ENCODE assay signal across 9 cellular contexts in the genomic region with DNA sequence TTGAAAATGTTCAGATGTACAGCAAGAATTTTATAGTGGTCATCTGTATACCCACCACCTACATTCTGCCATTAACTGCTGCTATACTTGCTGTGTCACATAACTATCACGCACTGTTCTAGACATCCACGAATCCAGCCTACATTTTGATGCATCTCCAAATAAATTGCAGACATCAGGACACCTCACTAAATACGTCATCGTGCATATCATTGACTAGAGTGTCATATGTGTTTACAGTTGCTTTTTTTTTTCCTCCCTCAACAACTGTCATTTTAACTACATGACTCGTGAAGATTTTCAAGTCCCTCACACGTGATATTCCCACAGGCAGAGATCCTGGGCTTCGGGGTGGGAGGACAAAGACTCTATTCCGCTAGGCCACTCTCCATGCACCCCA. TPM values are rescaled to one million over a fixed set of nuclear protein-coding genes. Genes with fewer than 3 reads are reported as not detected.
DNase-seq lines count a peak whose midpoint lies in the region; ATAC-seq and TF ChIP-seq lines count a peak whose summit lies in the region.
"Had no signal": no experiment of that assay in that cellular context is flagged by ENCODE, and none has a peak within 500 bp of the region (broad histone marks: within the 10 kb centered on the region; RNA-seq: fewer than 3 reads in every experiment).

No MANE protein-coding gene starts in this region.

- H3K9me3 ChIP-seq in AG04450 (ENCODE audit: control insufficient read depth, insufficient read depth, low read length) (no peaks in the 10 kb centered on the region; the same call in 1 of the 2 replicates), adrenal gland (replicated peaks in 1 of 3) (no peaks in the 10 kb centered on the region)

- H3K27ac ChIP-seq in AG04450 (ENCODE audit: low read depth, low read length) (no peak overlapping the region), adrenal gland (no peak overlapping the region), coronary artery (no peak overlapping the region)

- H3K4me3 Mint-ChIP-seq in HFFc6 = peak overlapping the region; percentile 96
- peak overlapping the region; percentile 97 for H3K4me3 Mint-ChIP-seq in activated naive CD8-positive, alpha-beta T cell treated with anti-CD3 and anti-CD28 coated beads, Interleukin-2, amount 10 ng/mL, durations not matched to agents 7 days and 5 days
- peak overlapping the region; percentile 83 for H3K4me3 Mint-ChIP-seq in memory B cell

- no peak for TF ChIP-seq POLR2A in adrenal gland (IDR thresholded peaks at IDR 0.05)

- no peak for ATAC-seq in activated naive CD8-positive, alpha-beta T cell treated with anti-CD3 and anti-CD28 coated beads, Interleukin-2, amount 10 ng/mL, durations not matched to agents 7 days and 5 days (ENCODE audit: low read depth)
- ATAC-seq in memory B cell (ENCODE audit: low read depth) (no peak), GM18858 (IDR thresholded peaks at IDR 0.05; ENCODE audit: unreplicated experiment) (no peak)

- H3K27ac Mint-ChIP-seq in HFFc6 (peak overlapping the region; percentile 63; the same call in 1 of the 2 replicates), memory B cell (peak overlapping the region; percentile 62)
- H3K27ac Mint-ChIP-seq in activated naive CD8-positive, alpha-beta T cell treated with anti-CD3 and anti-CD28 coated beads, Interleukin-2, amount 10 ng/mL, durations not matched to agents 7 days and 5 days = peak overlapping the region; percentile 90

- H3K27me3 Mint-ChIP-seq in HFFc6 (ENCODE audit: insufficient read depth) (peaks cover 2% of the 10 kb centered on the region; the same call in 1 of the 2 replicates), memory B cell (no peaks in the 10 kb centered on the region)
- H3K27me3 Mint-ChIP-seq in activated naive CD8-positive, alpha-beta T cell treated with anti-CD3 and anti-CD28 coated beads, Interleukin-2, amount 10 ng/mL, durations not matched to agents 7 days and 5 days = no peaks in the 10 kb centered on the region

- H3K36me3 Mint-ChIP-seq in HFFc6 (ENCODE audit: low read depth) = peaks cover 12% of the 10 kb centered on the region
- peaks cover 23% of the 10 kb centered on the region for H3K36me3 Mint-ChIP-seq in activated naive CD8-positive, alpha-beta T cell treated with anti-CD3 and anti-CD28 coated beads, Interleukin-2, amount 10 ng/mL, durations not matched to agents 7 days and 5 days
- H3K36me3 Mint-ChIP-seq in memory B cell = peaks cover 8% of the 10 kb centered on the region

- CTCF ChIA-PET in AG04450 (lab: Charles Lee) = interaction anchor here (2.0 to 2.4 kb wide), 2 partner anchors 9 to 13 kb away, joined by 7 to 26 read pairs; no protein-coding TSS in a partner anchor

- DNase-seq in AG04450 (ENCODE audit: low read depth, low spot score) = no peak
- DNase-seq in HFFc6 = no peak
- no peak for DNase-seq in activated naive CD8-positive, alpha-beta T cell treated with anti-CD3 and anti-CD28 coated beads, Interleukin-2, amount 10 ng/mL, durations not matched to agents 7 days and 5 days
- no peak for DNase-seq in memory B cell (ENCODE audit: low spot score in 2 of 2)
- no peak for DNase-seq in adrenal gland
- no peak for DNase-seq in NCI-H2196 treated with DMSO at 0.1 percent for 48 hours (lab: John Stamatoyannopoulos, UW; ENCODE audit: unreplicated experiment)
- DNase-seq in coronary artery (ENCODE audit: low spot score) = no peak
- DNase-seq: stimulated activated CD4-positive, alpha-beta T cell treated with anti-CD3 and anti-CD28 coated beads, Interleukin-12 subunit alpha, Interleukin-12 subunit beta, amount 100 ng/mL, for 4 hours had no signal

- H3K4me3 ChIP-seq in AG04450 (ENCODE audit: low read depth, low read length) (peak overlapping the region; percentile 79), adrenal gland (peak overlapping the region in 1 of 4 donors; percentile 94), coronary artery (no peak overlapping the region)

- H3K9me3 Mint-ChIP-seq in HFFc6 = no peaks in the 10 kb centered on the region
- H3K9me3 Mint-ChIP-seq in activated naive CD8-positive, alpha-beta T cell treated with anti-CD3 and anti-CD28 coated beads, Interleukin-2, amount 10 ng/mL, durations not matched to agents 7 days and 5 days = no peaks in the 10 kb centered on the region
- H3K9me3 Mint-ChIP-seq in memory B cell = no peaks in the 10 kb centered on the region

- WGBS in adrenal gland, 4 donors = 88% methylated on average over 8 of the region's 8 CpGs

- peaks cover 7 to 10% of the 10 kb centered on the region in 2 donors for H3K4me1 ChIP-seq in adrenal gland (replicated peaks in 1 of 2)

- TF ChIP-seq CTCF in AG04450 (IDR thresholded peaks at IDR 0.05; ENCODE audit: low read depth, low read length) = no peak
- TF ChIP-seq CTCF in HFFc6 (IDR thresholded peaks at IDR 0.05) = no peak
- no peak for TF ChIP-seq CTCF in adrenal gland (IDR thresholded peaks at IDR 0.05)
- no peak for TF ChIP-seq CTCF in coronary artery (IDR thresholded peaks at IDR 0.05)

- H3K36me3 ChIP-seq in adrenal gland (replicated peaks in 1 of 2) = peaks cover 0 to 1% of the 10 kb centered on the region in 2 donors

- H3K4me1 Mint-ChIP-seq in HFFc6 (ENCODE audit: low read depth) = peaks cover 23% of the 10 kb centered on the region
- peaks cover 44% of the 10 kb centered on the region for H3K4me1 Mint-ChIP-seq in activated naive CD8-positive, alpha-beta T cell treated with anti-CD3 and anti-CD28 coated beads, Interleukin-2, amount 10 ng/mL, durations not matched to agents 7 days and 5 days
- H3K4me1 Mint-ChIP-seq in memory B cell = peaks cover 14% of the 10 kb centered on the region

- intact Hi-C loops in adrenal gland (cut with DNase I) = no loop called here

- H3K27me3 ChIP-seq in AG04450 (ENCODE audit: control insufficient read depth, insufficient read depth, low read length) = no peaks in the 10 kb centered on the region
- no peaks in the 10 kb centered on the region for H3K27me3 ChIP-seq in adrenal gland

- POLR2A ChIA-PET in AG04450 (lab: Yijun Ruan, JAX) = no interaction called here
- POLR2A ChIA-PET in activated naive CD8-positive, alpha-beta T cell treated with anti-CD3 and anti-CD28 coated beads, Interleukin-2, amount 10 ng/mL, durations not matched to agents 7 days and 5 days (lab: Charles Lee) = interaction anchor here (1.4 to 6.9 kb wide), 3 partner anchors 9 to 192 kb away, joined by 3 to 131 read pairs (median 4); partner anchors contain the start of gene GRPEL2

RNA-seq across cellular contexts. Expression of gene PCYOX1L, which starts 1.0 kb away (rescaled TPM):
- polyA plus RNA-seq in AG04450 (2011; rRNA removed) (11.0 and 11.8 TPM in 2 replicates), adrenal gland (10 to 100 TPM; 12.3 to 15.4 (median 15.0) TPM)
- 6.2 and 7.5 TPM in 2 replicates for polyA minus RNA-seq in AG04450 (2011; rRNA and poly(A)+ RNA removed)
- 10 to 100 TPM in 5 of 6 experiments, 1 to 10 TPM in 1; 9.8 to 13.5 (median 11.0) TPM for total RNA-seq in HFFc6 (2021; fragmentation: NEBNext Ultra II Directional; extraction: Animal tissue kit (Norgen Biotek cat#: 25700))
- total RNA-seq in activated naive CD8-positive, alpha-beta T cell treated with anti-CD3 and anti-CD28 coated beads, Interleukin-2, amount 10 ng/mL, durations not matched to agents 7 days and 5 days = 10 to 100 TPM; 32.4 to 35.7 TPM
- 10 to 100 TPM in 1 of 8 donors, 1 to 10 TPM in 7; 4.7 to 15.9 (median 7.8) TPM for total RNA-seq in adrenal gland

RNA-seq across cellular contexts. Expression of gene GRPEL2, which starts 13.5 kb away (rescaled TPM):
- 15.0 and 21.6 TPM in 2 replicates for polyA plus RNA-seq in AG04450 (2011; rRNA removed)
- polyA minus RNA-seq in AG04450 (2011; rRNA and poly(A)+ RNA removed) = 30.5 and 31.8 TPM in 2 replicates
- total RNA-seq in HFFc6 (2021; fragmentation: NEBNext Ultra II Directional; extraction: Animal tissue kit (Norgen Biotek cat#: 25700)) = 10 to 100 TPM; 15.6 to 18.9 (median 17.5) TPM
- total RNA-seq in activated naive CD8-positive, alpha-beta T cell treated with anti-CD3 and anti-CD28 coated beads, Interleukin-2, amount 10 ng/mL, durations not matched to agents 7 days and 5 days = 10 to 100 TPM; 26.1 to 29.7 TPM
- total RNA-seq in adrenal gland = 10 to 100 TPM in 6 of 8 donors, 1 to 10 TPM in 2; 7.5 to 17.4 (median 13.0) TPM
- 1 to 10 TPM; 3.9 to 9.0 (median 7.6) TPM for polyA plus RNA-seq in adrenal gland

RNA-seq across cellular contexts. Expression of gene IL17B, which starts 20.3 kb away (rescaled TPM):
- polyA plus RNA-seq in AG04450 (2011; rRNA removed) (0.24 TPM in 1 of 2 replicates, not detected in the other), adrenal gland (1 to 10 TPM; 1.5 to 9.7 (median 2.8) TPM)
- polyA minus RNA-seq in AG04450 (2011; rRNA and poly(A)+ RNA removed) = 0.41 TPM in 1 of 2 replicates, not detected in the other
- under 1 TPM; 0.50 to 0.85 (median 0.76) TPM for total RNA-seq in HFFc6 (2021; fragmentation: NEBNext Ultra II Directional; extraction: Animal tissue kit (Norgen Biotek cat#: 25700))
- not detected for total RNA-seq in activated naive CD8-positive, alpha-beta T cell treated with anti-CD3 and anti-CD28 coated beads, Interleukin-2, amount 10 ng/mL, durations not matched to agents 7 days and 5 days
- 1 to 10 TPM in 7 of 8 donors, not detected in 1; 1.6 to 6.1 (median 2.9) TPM for total RNA-seq in adrenal gland
